In genomic region chr6:82680192-82680591, GRCh38 we compare ENCODE assay signal across 27 cellular contexts.
"Had no signal": no experiment of that assay in that cellular context is flagged by ENCODE, and none has a peak within 500 bp of the region (broad histone marks: within the 10 kb centered on the region; RNA-seq: fewer than 3 reads in every experiment).

No MANE protein-coding gene starts in this region.

- FAIRE-seq: endometrium, islet of Langerhans, keratinocyte had no signal

- H3K4me3 ChIP-seq: colonic mucosa, esophagus squamous epithelium, gastrocnemius medialis, heart right ventricle, left lung, lower lobe of right lung, mucosa of descending colon had no signal

- H3K27ac ChIP-seq: colonic mucosa, epithelial cell of prostate, esophagus squamous epithelium, gastrocnemius medialis, heart right ventricle, left lung, lower lobe of right lung had no signal

- H3K36me3 ChIP-seq: colonic mucosa, esophagus squamous epithelium, gastrocnemius medialis, heart right ventricle, left lung, lower lobe of right lung had no signal

- H3K27me3 ChIP-seq: colonic mucosa, esophagus squamous epithelium, gastrocnemius medialis, heart right ventricle, left lung had no signal

- H3K4me3 Mint-ChIP-seq: dendritic cell treated with granulocyte-macrophage colony-stimulating factor and Interleukin-4, amounts not matched to agents 40 ng/mL and 50 ng/mL, for 4 days; effector memory CD8-positive, alpha-beta T cell; endodermal cell; mesothelial cell of epicardium had no signal

- ATAC-seq: effector memory CD8-positive, alpha-beta T cell; esophagus mucosa; gastrocnemius medialis; heart right ventricle; left cardiac atrium; left ventricle myocardium superior; lower lobe of right lung; mucosa of descending colon had no signal

- H3K27me3 Mint-ChIP-seq: dendritic cell treated with granulocyte-macrophage colony-stimulating factor and Interleukin-4, amounts not matched to agents 40 ng/mL and 50 ng/mL, for 4 days had no signal

- DNase-seq: colonic mucosa; cortex of kidney; effector CD8-positive, alpha-beta T cell; effector memory CD8-positive, alpha-beta T cell; endodermal cell; erythroblast; esophagus squamous epithelium; foreskin fibroblast; foreskin melanocyte; gastrocnemius medialis; glutamatergic neuron; head of caudate nucleus; heart right ventricle; hippocampal formation; left cardiac atrium; left lung; left ventricle myocardium superior; lower lobe of right lung; mesenchymal stem cell; mucosa of descending colon had no signal

- H3K27ac Mint-ChIP-seq: dendritic cell treated with granulocyte-macrophage colony-stimulating factor and Interleukin-4, amounts not matched to agents 40 ng/mL and 50 ng/mL, for 4 days; effector memory CD8-positive, alpha-beta T cell; endodermal cell; mesothelial cell of epicardium had no signal

- H3K36me3 Mint-ChIP-seq: mesothelial cell of epicardium had no signal

- H3K9me3 ChIP-seq: colonic mucosa, esophagus squamous epithelium, gastrocnemius medialis had no signal

- H3K4me1 ChIP-seq: colonic mucosa, gastrocnemius medialis, heart right ventricle, left lung, lower lobe of right lung had no signal

- H3K4me1 Mint-ChIP-seq: endodermal cell had no signal
